11 cellular contexts compared by ENCODE assay signal in genomic region chr6:63805345-63805744, GRCh38.
DNase-seq lines count a peak whose midpoint lies in the region; ATAC-seq, FAIRE-seq and TF ChIP-seq lines count a peak whose summit lies in the region.
"Had no signal": no experiment of that assay in that cellular context is flagged by ENCODE, and none has a peak within 500 bp of the region (broad histone marks: within the 10 kb centered on the region; RNA-seq: fewer than 3 reads in every experiment).

No MANE protein-coding gene starts in this region.

- H3K4me1 ChIP-seq in ACC112 (ENCODE audit: control insufficient read depth, insufficient read depth, low read length, unreplicated experiment) (peaks cover 54% of the 10 kb centered on the region), RWPE2 (ENCODE audit: insufficient read depth, poor library complexity, severe bottlenecking) (peaks cover 51% of the 10 kb centered on the region), fibroblast of lung (ENCODE audit: control insufficient read depth, extremely low read depth, insufficient read depth, low read length) (peaks cover 18% of the 10 kb centered on the region), pancreas (peaks cover 17 to 34% (median 31%) of the 10 kb centered on the region in 3 donors)

- DNase-seq in RWPE2 (ENCODE audit: low spot score) (no peak), fibroblast of lung (ENCODE audit: low read depth in 2 of 2) (no peak), pancreas (no peak), NCI-H69 (lab: John Stamatoyannopoulos, UW) (no peak), NCI-H2227 treated with DMSO at 0.1 percent for 48 hours (lab: John Stamatoyannopoulos, UW) (no peak), GM20000 (ENCODE audit: low spot score) (no peak), NCI-H1436 (lab: John Stamatoyannopoulos, UW) (no peak)
- DNase-seq: activated CD4-positive, alpha-beta memory T cell treated with anti-CD3 and anti-CD28 coated beads, Interleukin-2, amount 10 ng/mL, durations not matched to agents 7 days and 5 days; effector CD4-positive, alpha-beta T cell; RPMI8226 had no signal

- 35 to 48% methylated on average over 3 of the region's 3 CpGs for whole genome bisulfite sequencing in pancreas, 2 donors

- peak overlapping the region; percentile 5 for H2AFZ ChIP-seq in ACC112 (ENCODE audit: low read length, unreplicated experiment)
- H2AFZ ChIP-seq in fibroblast of lung (ENCODE audit: low read length) = no peak overlapping the region

- no peaks in the 10 kb centered on the region for H4K20me1 ChIP-seq in fibroblast of lung (ENCODE audit: control insufficient read depth, extremely low read depth, insufficient read depth, low read length)

- peak overlapping the region; percentile 23 for H3K4me2 ChIP-seq in fibroblast of lung (ENCODE audit: extremely low read depth, insufficient read depth, low read length)

- H3K27ac ChIP-seq in ACC112 (ENCODE audit: low read depth, low read length) (peak overlapping the region; percentile 97), RWPE2 (ENCODE audit: poor library complexity, severe bottlenecking) (peak overlapping the region; percentile 99), fibroblast of lung (ENCODE audit: insufficient read depth, low read length) (peak overlapping the region; percentile 76), pancreas (peak overlapping the region; percentile 67 to 83 (median 74))

- no peak overlapping the region for H3K9ac ChIP-seq in fibroblast of lung (ENCODE audit: insufficient read depth, low read length)

- no peak for ATAC-seq in RWPE2 (ENCODE audit: low read depth)
- ATAC-seq in pancreas = peak; percentile 8 to 65 (median 50)

- intact Hi-C loops in pancreas (cut with DNase I) = no loop called here

- peak overlapping the region; percentile 49 for H3K4me3 ChIP-seq in ACC112 (ENCODE audit: low read depth, low read length)
- H3K4me3 ChIP-seq in RWPE2 (ENCODE audit: severe bottlenecking) = peak overlapping the region; percentile 14
- H3K4me3 ChIP-seq in fibroblast of lung (replicated peaks in 1 of 4; ENCODE audit: control extremely low read depth in 1 of 4, insufficient read depth in 1 of 4, low read depth in 3 of 4, low read length in 4 of 4) = no peak overlapping the region
- no peak overlapping the region for H3K4me3 ChIP-seq in pancreas

- H3K79me2 ChIP-seq in ACC112 (ENCODE audit: control insufficient read depth, insufficient read depth, low read length, unreplicated experiment) = no peaks in the 10 kb centered on the region
- no peaks in the 10 kb centered on the region for H3K79me2 ChIP-seq in fibroblast of lung (ENCODE audit: control insufficient read depth, insufficient read depth, low read length)

- H3K36me3 ChIP-seq in ACC112 (ENCODE audit: insufficient read depth, low read length) = no peaks in the 10 kb centered on the region
- H3K36me3 ChIP-seq in RWPE2 (ENCODE audit: low read depth) = no peaks in the 10 kb centered on the region
- H3K36me3 ChIP-seq in fibroblast of lung (ENCODE audit: control insufficient read depth, insufficient read depth, low read length) = no peaks in the 10 kb centered on the region
- H3K36me3 ChIP-seq in pancreas = no peaks in the 10 kb centered on the region

- no peaks in the 10 kb centered on the region for H3K9me3 ChIP-seq in RWPE2 (ENCODE audit: severe bottlenecking)
- no peaks in the 10 kb centered on the region for H3K9me3 ChIP-seq in fibroblast of lung (ENCODE audit: control insufficient read depth, insufficient read depth, low read depth, low read length)
- H3K9me3 ChIP-seq in pancreas = no peaks in the 10 kb centered on the region

- H3K27me3 ChIP-seq in ACC112 (ENCODE audit: insufficient read depth, low read length) (no peaks in the 10 kb centered on the region), RWPE2 (ENCODE audit: insufficient read depth, poor library complexity, severe bottlenecking) (no peaks in the 10 kb centered on the region), fibroblast of lung (ENCODE audit: control insufficient read depth, insufficient read depth, low read length) (no peaks in the 10 kb centered on the region), pancreas (no peaks in the 10 kb centered on the region)

- FAIRE-seq in pancreas (lab: Jason Lieb, UNC) = no peak

- no peak for TF ChIP-seq CTCF in RWPE2 (IDR thresholded peaks at IDR 0.05; ENCODE audit: poor library complexity, severe bottlenecking)
- no peak for TF ChIP-seq CTCF in fibroblast of lung (conservative IDR thresholded peaks at IDR 0.05 in 1 of 2, IDR thresholded peaks at IDR 0.05 in 1 of 2; ENCODE audit: low read depth in 1 of 2, low read length in 2 of 2)
- TF ChIP-seq CTCF in pancreas (IDR thresholded peaks at IDR 0.05) = no peak
- TF ChIP-seq CTCF in GM20000 (IDR thresholded peaks at IDR 0.05; ENCODE audit: extremely low read depth, missing control alignments) = no peak

Comparison
In these comparisons a context has a peak if more than half of its experiments do, and no peak if none do; other contexts are left out.
1. H3K4me3 ChIP-seq: peak in ACC112 (single experiment) and RWPE2 (single experiment); none in fibroblast of lung (0 of 4) and pancreas (0 of 4).
2. Peak in every context shown above with its lines, with median percentiles within 50 percentile points of each other: H3K27ac ChIP-seq.